In genomic region chr3:157152438-157152837, GRCh38 we compare ENCODE assay signal across 18 cellular contexts.
"Had no signal": no experiment of that assay in that cellular context is flagged by ENCODE, and none has a peak within 500 bp of the region (broad histone marks: within the 10 kb centered on the region; RNA-seq: fewer than 3 reads in every experiment).

No MANE protein-coding gene starts in this region.

- ATAC-seq: activated CD8-positive, alpha-beta T cell treated with anti-CD3 and anti-CD28 coated beads, Interleukin-2, amount 10 ng/mL, durations not matched to agents 7 days and 5 days; lower lobe of right lung; naive thymus-derived CD4-positive, alpha-beta T cell had no signal

- H3K4me3 ChIP-seq: breast epithelium, lower lobe of right lung, sigmoid colon, testis, uterus had no signal

- DNase-seq: activated CD4-positive, alpha-beta T cell treated with anti-CD3 and anti-CD28 coated beads, Interleukin-2, amount 10 ng/mL, durations not matched to agents 24 days and 14 days; activated CD8-positive, alpha-beta T cell treated with anti-CD3 and anti-CD28 coated beads, Interleukin-2, amount 10 ng/mL, durations not matched to agents 7 days and 5 days; activated naive CD4-positive, alpha-beta T cell treated with Interleukin-2 at 50 U/mL for 16 hours; activated T-cell treated with anti-CD3 and anti-CD28 coated beads, Interleukin-2, amount 50 U/mL, for 1 hour; amniotic stem cell; effector memory CD4-positive, alpha-beta T cell; foreskin melanocyte; kidney; lower lobe of right lung; naive thymus-derived CD4-positive, alpha-beta T cell; sigmoid colon; stimulated activated CD4-positive, alpha-beta T cell treated with anti-CD3 and anti-CD28 coated beads, Interleukin-4, amount 100 ng/mL, for 1 hour; stimulated activated naive CD4-positive, alpha-beta T cell; testis; uterus had no signal

- H3K9me3 ChIP-seq: breast epithelium, lower lobe of right lung, sigmoid colon, testis, uterus had no signal

- H3K27me3 ChIP-seq: breast epithelium, sigmoid colon, testis, uterus had no signal

- H3K4me3 Mint-ChIP-seq: activated CD4-positive, alpha-beta T cell treated with anti-CD3 and anti-CD28 coated beads, Interleukin-2, amount 10 ng/mL, durations not matched to agents 24 days and 14 days; activated CD8-positive, alpha-beta T cell treated with anti-CD3 and anti-CD28 coated beads, Interleukin-2, amount 10 ng/mL, durations not matched to agents 7 days and 5 days; central memory CD8-positive, alpha-beta T cell had no signal

- H3K27me3 Mint-ChIP-seq: activated CD4-positive, alpha-beta T cell treated with anti-CD3 and anti-CD28 coated beads, Interleukin-2, amount 10 ng/mL, durations not matched to agents 24 days and 14 days; central memory CD8-positive, alpha-beta T cell; naive thymus-derived CD4-positive, alpha-beta T cell had no signal

- H3K27ac Mint-ChIP-seq: activated CD8-positive, alpha-beta T cell treated with anti-CD3 and anti-CD28 coated beads, Interleukin-2, amount 10 ng/mL, durations not matched to agents 7 days and 5 days had no signal

- H3K9me3 Mint-ChIP-seq: activated CD4-positive, alpha-beta T cell treated with anti-CD3 and anti-CD28 coated beads, Interleukin-2, amount 10 ng/mL, durations not matched to agents 24 days and 14 days; central memory CD8-positive, alpha-beta T cell; naive thymus-derived CD4-positive, alpha-beta T cell; neural crest cell had no signal

- H3K27ac ChIP-seq: lower lobe of right lung, testis, uterus had no signal
